Comparison of ENCODE assay signal across 22 cellular contexts in the genomic region with DNA sequence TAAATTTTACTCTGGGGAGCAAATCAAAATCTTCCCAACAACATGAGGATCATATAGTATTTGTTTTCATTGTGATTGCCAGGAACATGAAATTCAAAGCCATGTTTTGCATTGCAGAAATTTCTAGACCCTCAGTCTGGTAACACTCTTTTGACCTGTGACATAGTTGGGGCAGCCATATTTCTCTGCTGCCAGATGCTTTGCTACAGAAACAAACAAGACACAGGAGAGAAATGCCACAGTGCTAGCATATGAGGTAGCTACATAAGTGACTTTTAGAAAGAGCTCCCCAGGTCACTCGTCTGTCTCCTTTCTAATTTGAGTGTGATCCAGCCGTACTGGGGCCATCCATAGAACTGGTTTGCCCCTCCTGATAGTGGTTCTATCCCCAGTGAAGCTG. TPM values are rescaled to one million over a fixed set of nuclear protein-coding genes. Genes with fewer than 3 reads are reported as not detected.
"Had no signal": no experiment of that assay in that cellular context is flagged by ENCODE, and none has a peak within 500 bp of the region (broad histone marks: within the 10 kb centered on the region; RNA-seq: fewer than 3 reads in every experiment).

No MANE protein-coding gene starts in this region.

- H3K27me3 ChIP-seq: testis, upper lobe of right lung had no signal

- DNase-seq: activated CD4-positive, alpha-beta T cell treated with anti-CD3 and anti-CD28 coated beads for 36 hours; activated CD4-positive, alpha-beta T cell treated with anti-CD3 and anti-CD28 coated beads, Interleukin-2, amount 50 U/mL, for 48 hours; activated gamma-delta T cell treated with Interleukin-2 at 50 U/mL for 16 hours; activated T-cell treated with anti-CD3 and anti-CD28 coated beads for 4 hours; amniotic stem cell; endodermal cell; hippocampal formation; islet precursor cell; left colon; midbrain; posterior cingulate gyrus; stimulated activated naive CD8-positive, alpha-beta T cell treated with anti-CD3 and anti-CD28 coated beads, Interleukin-15, amount 100 ng/mL, for 72 hours; testis; upper lobe of right lung had no signal

- ATAC-seq: activated CD4-positive, alpha-beta T cell treated with anti-CD3 and anti-CD28 coated beads for 36 hours; activated naive CD4-positive, alpha-beta T cell treated with anti-CD3 and anti-CD28 coated beads, Interleukin-2, amount 50 U/mL, for 72 hours; left colon; stimulated activated naive CD8-positive, alpha-beta T cell treated with anti-CD3 and anti-CD28 coated beads, Interleukin-15, amount 100 ng/mL, for 72 hours; upper lobe of right lung; WTC11 had no signal

- H3K4me1 Mint-ChIP-seq: activated CD4-positive, alpha-beta T cell treated with anti-CD3 and anti-CD28 coated beads for 36 hours; endodermal cell; stimulated activated naive CD8-positive, alpha-beta T cell treated with anti-CD3 and anti-CD28 coated beads, Interleukin-15, amount 100 ng/mL, for 72 hours; WTC11 had no signal

- H3K4me3 Mint-ChIP-seq: activated CD4-positive, alpha-beta T cell treated with anti-CD3 and anti-CD28 coated beads for 36 hours; activated T-helper 1 cell treated with anti-CD3 and anti-CD28 coated beads, Interleukin-12 subunit alpha, Interleukin-12 subunit beta, Interleukin-2, Interleukin-4 antibody, amounts not matched to agents 30 ng/mL and 10 ng/mL and 1 ng/mL, durations not matched to agents 14 hours and 24 hours and 36 hours; endodermal cell; nephron; stimulated activated naive CD8-positive, alpha-beta T cell treated with anti-CD3 and anti-CD28 coated beads, Interleukin-15, amount 100 ng/mL, for 72 hours; T-helper 2 cell treated with Interferon-gamma antibody and Interleukin-4, amounts not matched to agents 5 μg/mL and 100 μg/mL, for 36 hours; WTC11 had no signal

- H3K27ac ChIP-seq: epithelial cell of prostate, skin epidermis, testis, upper lobe of right lung had no signal

- H3K4me1 ChIP-seq: testis, upper lobe of right lung had no signal

- H3K9me3 ChIP-seq: testis, upper lobe of right lung had no signal

- H3K27ac Mint-ChIP-seq: activated CD4-positive, alpha-beta T cell treated with anti-CD3 and anti-CD28 coated beads for 36 hours; activated naive CD4-positive, alpha-beta T cell treated with anti-CD3 and anti-CD28 coated beads, Interleukin-2, amount 50 U/mL, for 72 hours; activated T-helper 1 cell treated with anti-CD3 and anti-CD28 coated beads, Interleukin-12 subunit alpha, Interleukin-12 subunit beta, Interleukin-2, Interleukin-4 antibody, amounts not matched to agents 30 ng/mL and 10 ng/mL and 1 ng/mL, durations not matched to agents 14 hours and 24 hours and 36 hours; endodermal cell; nephron; stimulated activated naive CD8-positive, alpha-beta T cell treated with anti-CD3 and anti-CD28 coated beads, Interleukin-15, amount 100 ng/mL, for 72 hours; T-helper 2 cell treated with Interferon-gamma antibody and Interleukin-4, amounts not matched to agents 5 μg/mL and 100 μg/mL, for 36 hours; WTC11 had no signal

- H3K9me3 Mint-ChIP-seq: activated T-helper 1 cell treated with anti-CD3 and anti-CD28 coated beads, Interleukin-12 subunit alpha, Interleukin-12 subunit beta, Interleukin-2, Interleukin-4 antibody, amounts not matched to agents 30 ng/mL and 10 ng/mL and 1 ng/mL, durations not matched to agents 14 hours and 24 hours and 36 hours had no signal

- H3K36me3 ChIP-seq: upper lobe of right lung had no signal

- H3K27me3 Mint-ChIP-seq: activated CD4-positive, alpha-beta T cell treated with anti-CD3 and anti-CD28 coated beads for 36 hours; stimulated activated naive CD8-positive, alpha-beta T cell treated with anti-CD3 and anti-CD28 coated beads, Interleukin-15, amount 100 ng/mL, for 72 hours had no signal

- H3K4me3 ChIP-seq: lung, skin epidermis, testis, upper lobe of right lung had no signal

RNA-seq across cellular contexts. Expression of a gene that starts 49.4 kb away (rescaled TPM):
- total RNA-seq: activated CD4-positive, alpha-beta T cell treated with anti-CD3 and anti-CD28 coated beads for 36 hours; activated naive CD4-positive, alpha-beta T cell treated with anti-CD3 and anti-CD28 coated beads, Interleukin-2, amount 50 U/mL, for 72 hours; activated T-helper 1 cell treated with anti-CD3 and anti-CD28 coated beads, Interleukin-12 subunit alpha, Interleukin-12 subunit beta, Interleukin-2, Interleukin-4 antibody, amounts not matched to agents 30 ng/mL and 10 ng/mL and 1 ng/mL, durations not matched to agents 14 hours and 24 hours and 36 hours had no signal
